Comparison of ENCODE assay signal across 16 cellular contexts in the genomic region with DNA sequence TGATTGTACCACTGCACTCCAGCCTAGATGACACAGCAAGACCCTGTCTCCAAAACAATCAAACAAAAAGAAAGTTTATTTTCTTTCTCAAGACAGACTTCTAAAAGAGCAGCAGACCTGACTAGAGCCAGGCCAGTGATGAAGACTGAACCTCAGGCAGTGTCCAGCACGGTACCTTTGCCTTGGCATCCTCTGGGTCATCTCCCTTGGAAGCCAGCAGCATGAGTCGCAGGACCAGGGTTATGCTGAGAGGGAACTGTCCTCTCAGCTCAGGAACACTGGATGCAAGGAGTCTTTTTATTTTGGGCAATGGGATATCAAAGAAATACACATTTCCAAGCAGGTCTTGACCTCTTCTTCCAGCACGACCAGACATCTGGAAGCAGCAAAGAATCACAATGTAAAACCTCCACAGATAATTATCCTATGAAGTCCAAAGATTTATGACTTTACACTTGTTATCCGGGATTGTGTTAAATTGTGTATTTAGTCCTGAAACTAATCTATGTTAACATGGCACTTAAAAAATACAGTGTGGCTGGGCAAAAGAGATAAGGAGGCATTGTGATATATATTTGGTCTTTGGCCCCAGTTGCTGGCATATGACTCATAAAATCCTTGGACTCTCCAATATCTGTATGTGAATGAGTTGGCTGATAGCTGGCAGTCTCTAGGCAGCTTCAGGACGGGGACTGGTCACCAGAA.
DNase-seq lines count a peak whose midpoint lies in the region; ATAC-seq and TF ChIP-seq lines count a peak whose summit lies in the region.
"Had no signal": no experiment of that assay in that cellular context is flagged by ENCODE, and none has a peak within 500 bp of the region (broad histone marks: within the 10 kb centered on the region; RNA-seq: fewer than 3 reads in every experiment).

No MANE protein-coding gene starts in this region.

- TF ChIP-seq CTCF in stomach (IDR thresholded peaks at IDR 0.05) (no peak), OCI-LY7 (conservative IDR thresholded peaks at IDR 0.05; ENCODE audit: low read length) (no peak)

- POLR2A ChIA-PET in OCI-LY7 (lab: Charles Lee) = no interaction called here

- BruUV-seq in OCI-LY7 (replicated peaks; lab: Mats Ljungman, UMichigan) = no TSS peak

- no peak for TF ChIP-seq POLR2A in erythroblast (IDR thresholded peaks at IDR 0.05; ENCODE audit: low read length)
- TF ChIP-seq POLR2A in stomach (IDR thresholded peaks at IDR 0.05) = no peak

- H3K4me3 ChIP-seq in stomach (no peak overlapping the region), OCI-LY7 (ENCODE audit: low read depth, low read length, poor library complexity, severe bottlenecking) (no peak overlapping the region)
- H3K4me3 ChIP-seq: BLaER1 had no signal

- intact Hi-C loops in stomach (cut with DNase I; ENCODE audit: low total_unique reads) (no loop called here), OCI-LY7 (cut with micrococcal nuclease; ENCODE audit: unreplicated experiment) (no loop called here)

- H3K9me2 ChIP-seq in OCI-LY7 (ENCODE audit: insufficient read depth, low read length) = no peaks in the 10 kb centered on the region

- no peak overlapping the region for H2AFZ ChIP-seq in OCI-LY7 (ENCODE audit: low read length)

- DNase-seq in HT-29 (ENCODE audit: low spot score) (peak; percentile 2), erythroblast (lab: John Stamatoyannopoulos, UW) (peak; percentile 76 to 89), stomach (peak; percentile 42), OCI-LY7 (ENCODE audit: low spot score) (no peak), SKM-1 (lab: John Stamatoyannopoulos, UW; ENCODE audit: unreplicated experiment) (no peak)
- DNase-seq: activated naive CD8-positive, alpha-beta T cell treated with anti-CD3 and anti-CD28 coated beads, Interleukin-2, amount 10 ng/mL, durations not matched to agents 7 days and 5 days; activated T-cell treated with anti-CD3 and anti-CD28 coated beads, Interleukin-2, amount 50 U/mL, for 1 hour; DMS53; endodermal cell; NCI-H1092; NK-92 treated with Interleukin-12 subunit alpha and Interleukin-12 subunit beta, amount 100 ng/mL, for 24 hours; SHP77; T-helper 9 cell had no signal

- H3K4me1 ChIP-seq in stomach (peaks cover 0 to 18% (median 6%) of the 10 kb centered on the region in 4 donors), OCI-LY7 (ENCODE audit: insufficient read depth, low read length, poor library complexity, severe bottlenecking) (no peaks in the 10 kb centered on the region)

- no peak overlapping the region for H3K4me2 ChIP-seq in OCI-LY7 (ENCODE audit: low read length)
- H3K4me2 ChIP-seq: BLaER1 had no signal

- TF ChIP-seq EP300 in stomach (IDR thresholded peaks at IDR 0.05) = no peak

- H4K20me1 ChIP-seq in OCI-LY7 (ENCODE audit: insufficient read depth, low read length) = no peaks in the 10 kb centered on the region
- H4K20me1 ChIP-seq: BLaER1 had no signal

- ATAC-seq in SK-N-SH treated with all-trans-retinoic acid at 6 μM for 48 hours = peak; percentile 58
- no peak for ATAC-seq in GM21723 (IDR thresholded peaks at IDR 0.05; ENCODE audit: unreplicated experiment)

- 48 to 75% (median 54%) methylated on average over 5 of the region's 5 CpGs for WGBS in stomach, 5 donors

- CTCF ChIA-PET in OCI-LY7 (lab: Charles Lee; ENCODE audit: unreplicated experiment) = no interaction called here

- H3K79me2 ChIP-seq in OCI-LY7 (ENCODE audit: insufficient read depth, low read depth, low read length) = no peaks in the 10 kb centered on the region

- no peaks in the 10 kb centered on the region for H3K27me3 ChIP-seq in stomach
- H3K27me3 ChIP-seq: BLaER1 had no signal

- H3K27ac ChIP-seq in stomach (peak overlapping the region in 3 of 5 donors; percentile 24 to 72 (median 51)), OCI-LY7 (ENCODE audit: low read depth, low read length, poor library complexity, severe bottlenecking) (no peak overlapping the region)
- H3K27ac ChIP-seq: BLaER1 had no signal

- no peaks in the 10 kb centered on the region for H3K9me3 ChIP-seq in stomach
- H3K9me3 ChIP-seq in OCI-LY7 (ENCODE audit: low read length) = no peaks in the 10 kb centered on the region
- H3K9me3 ChIP-seq: BLaER1 had no signal

- peaks cover 0 to 79% (median 63%) of the 10 kb centered on the region in 4 donors for H3K36me3 ChIP-seq in stomach
- no peaks in the 10 kb centered on the region for H3K36me3 ChIP-seq in OCI-LY7 (ENCODE audit: insufficient read depth, low read length)

TF ChIP-seq in SK-N-SH treated with all-trans-retinoic acid at 6 μM for 48 hours, 23 proteins besides CTCF, POLR2A, EP300 and RAD21 (continues in another document):
- TF ChIP-seq TCF4 (CRISPR knock-in tag; IDR thresholded peaks at IDR 0.05; ENCODE audit: borderline replicate concordance) (no peak), ARNTL (CRISPR knock-in tag; IDR thresholded peaks at IDR 0.05; ENCODE audit: borderline replicate concordance, low read depth) (no peak), ZNF565 (CRISPR knock-in tag; conservative IDR thresholded peaks at IDR 0.05; ENCODE audit: low read depth) (no peak), PPARA (CRISPR knock-in tag; IDR thresholded peaks at IDR 0.05; ENCODE audit: borderline replicate concordance) (no peak), BACH2 (CRISPR knock-in tag; IDR thresholded peaks at IDR 0.05; ENCODE audit: borderline replicate concordance) (no peak), SNAI2 (CRISPR knock-in tag; IDR thresholded peaks at IDR 0.05) (no peak), ZNF8 (CRISPR knock-in tag; IDR thresholded peaks at IDR 0.05) (no peak), OSR1 (CRISPR knock-in tag; IDR thresholded peaks at IDR 0.05) (no peak), ZC3H10 (CRISPR knock-in tag; IDR thresholded peaks at IDR 0.05) (no peak)
- TF ChIP-seq, protein P1, sequence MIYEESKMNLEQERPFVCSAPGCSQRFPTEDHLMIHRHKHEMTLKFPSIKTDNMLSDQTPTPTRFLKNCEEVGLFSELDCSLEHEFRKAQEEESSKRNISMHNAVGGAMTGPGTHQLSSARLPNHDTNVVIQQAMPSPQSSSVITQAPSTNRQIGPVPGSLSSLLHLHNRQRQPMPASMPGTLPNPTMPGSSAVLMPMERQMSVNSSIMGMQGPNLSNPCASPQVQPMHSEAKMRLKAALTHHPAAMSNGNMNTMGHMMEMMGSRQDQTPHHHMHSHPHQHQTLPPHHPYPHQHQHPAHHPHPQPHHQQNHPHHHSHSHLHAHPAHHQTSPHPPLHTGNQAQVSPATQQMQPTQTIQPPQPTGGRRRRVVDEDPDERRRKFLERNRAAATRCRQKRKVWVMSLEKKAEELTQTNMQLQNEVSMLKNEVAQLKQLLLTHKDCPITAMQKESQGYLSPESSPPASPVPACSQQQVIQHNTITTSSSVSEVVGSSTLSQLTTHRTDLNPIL (CRISPR knock-in tag; IDR thresholded peaks at IDR 0.05; ENCODE audit: low read depth) = no peak
- TF ChIP-seq, protein P2, sequence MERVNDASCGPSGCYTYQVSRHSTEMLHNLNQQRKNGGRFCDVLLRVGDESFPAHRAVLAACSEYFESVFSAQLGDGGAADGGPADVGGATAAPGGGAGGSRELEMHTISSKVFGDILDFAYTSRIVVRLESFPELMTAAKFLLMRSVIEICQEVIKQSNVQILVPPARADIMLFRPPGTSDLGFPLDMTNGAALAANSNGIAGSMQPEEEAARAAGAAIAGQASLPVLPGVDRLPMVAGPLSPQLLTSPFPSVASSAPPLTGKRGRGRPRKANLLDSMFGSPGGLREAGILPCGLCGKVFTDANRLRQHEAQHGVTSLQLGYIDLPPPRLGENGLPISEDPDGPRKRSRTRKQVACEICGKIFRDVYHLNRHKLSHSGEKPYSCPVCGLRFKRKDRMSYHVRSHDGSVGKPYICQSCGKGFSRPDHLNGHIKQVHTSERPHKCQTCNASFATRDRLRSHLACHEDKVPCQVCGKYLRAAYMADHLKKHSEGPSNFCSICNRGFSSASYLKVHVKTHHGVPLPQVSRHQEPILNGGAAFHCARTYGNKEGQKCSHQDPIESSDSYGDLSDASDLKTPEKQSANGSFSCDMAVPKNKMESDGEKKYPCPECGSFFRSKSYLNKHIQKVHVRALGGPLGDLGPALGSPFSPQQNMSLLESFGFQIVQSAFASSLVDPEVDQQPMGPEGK (CRISPR knock-in tag; IDR thresholded peaks at IDR 0.05; ENCODE audit: borderline replicate concordance) = no peak
- TF ChIP-seq, protein P3, sequence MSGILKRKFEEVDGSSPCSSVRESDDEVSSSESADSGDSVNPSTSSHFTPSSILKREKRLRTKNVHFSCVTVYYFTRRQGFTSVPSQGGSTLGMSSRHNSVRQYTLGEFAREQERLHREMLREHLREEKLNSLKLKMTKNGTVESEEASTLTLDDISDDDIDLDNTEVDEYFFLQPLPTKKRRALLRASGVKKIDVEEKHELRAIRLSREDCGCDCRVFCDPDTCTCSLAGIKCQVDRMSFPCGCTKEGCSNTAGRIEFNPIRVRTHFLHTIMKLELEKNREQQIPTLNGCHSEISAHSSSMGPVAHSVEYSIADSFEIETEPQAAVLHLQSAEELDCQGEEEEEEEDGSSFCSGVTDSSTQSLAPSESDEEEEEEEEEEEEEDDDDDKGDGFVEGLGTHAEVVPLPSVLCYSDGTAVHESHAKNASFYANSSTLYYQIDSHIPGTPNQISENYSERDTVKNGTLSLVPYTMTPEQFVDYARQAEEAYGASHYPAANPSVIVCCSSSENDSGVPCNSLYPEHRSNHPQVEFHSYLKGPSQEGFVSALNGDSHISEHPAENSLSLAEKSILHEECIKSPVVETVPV (CRISPR knock-in tag; IDR thresholded peaks at IDR 0.05) = no peak
- TF ChIP-seq, protein P4, sequence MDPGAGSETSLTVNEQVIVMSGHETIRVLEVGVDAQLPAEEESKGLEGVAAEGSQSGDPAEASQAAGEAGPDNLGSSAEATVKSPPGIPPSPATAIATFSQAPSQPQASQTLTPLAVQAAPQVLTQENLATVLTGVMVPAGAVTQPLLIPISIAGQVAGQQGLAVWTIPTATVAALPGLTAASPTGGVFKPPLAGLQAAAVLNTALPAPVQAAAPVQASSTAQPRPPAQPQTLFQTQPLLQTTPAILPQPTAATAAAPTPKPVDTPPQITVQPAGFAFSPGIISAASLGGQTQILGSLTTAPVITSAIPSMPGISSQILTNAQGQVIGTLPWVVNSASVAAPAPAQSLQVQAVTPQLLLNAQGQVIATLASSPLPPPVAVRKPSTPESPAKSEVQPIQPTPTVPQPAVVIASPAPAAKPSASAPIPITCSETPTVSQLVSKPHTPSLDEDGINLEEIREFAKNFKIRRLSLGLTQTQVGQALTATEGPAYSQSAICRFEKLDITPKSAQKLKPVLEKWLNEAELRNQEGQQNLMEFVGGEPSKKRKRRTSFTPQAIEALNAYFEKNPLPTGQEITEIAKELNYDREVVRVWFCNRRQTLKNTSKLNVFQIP (CRISPR knock-in tag; IDR thresholded peaks at IDR 0.05; ENCODE audit: borderline replicate concordance, low read depth) = no peak

Comparison
In these comparisons a context has a peak if more than half of its experiments do, and no peak if none do; other contexts are left out.
1. DNase-seq: peak in HT-29 (single experiment), erythroblast (2 of 2) and stomach (single experiment); none in OCI-LY7 (single experiment) and SKM-1 (single experiment).